In genomic region chr13:51793570-51794273, GRCh38 we compare ENCODE assay signal across 7 cellular contexts. TPM values are rescaled to one million over a fixed set of nuclear protein-coding genes. Genes with fewer than 3 reads are reported as not detected.
A peak's percentile ranks its signal among the peaks of the same experiment; 100 is the strongest.
DNase-seq lines count a peak whose midpoint lies in the region; ATAC-seq and TF ChIP-seq lines count a peak whose summit lies in the region.

No MANE protein-coding gene starts in this region.

- H3K4me3 ChIP-seq in body of pancreas = no peak overlapping the region

- intact Hi-C loops in body of pancreas (cut with DNase I) = loop anchor here (10.0 kb wide), 1 partner anchor 349 kb away; no protein-coding TSS in a partner anchor

- no peak overlapping the region for H3K27ac Mint-ChIP-seq in endothelial cell (ENCODE audit: unreplicated experiment)

- DNase-seq in OCI-M1 (lab: John Stamatoyannopoulos, UW) (peak; percentile 64), body of pancreas (peak; percentile 52 to 68 (median 62)), non-pigmented ciliary epithelial cell (ENCODE audit: low read depth) (peak; percentile 68), midbrain (lab: John Stamatoyannopoulos, UW) (no peak), endothelial cell (ENCODE audit: low spot score) (no peak)

- peaks cover 70% of the 10 kb centered on the region for H3K4me1 ChIP-seq in body of pancreas

- H3K27ac ChIP-seq in body of pancreas = peak overlapping the region in 3 of 4 donors; percentile 8 to 74 (median 33)

- H3K27me3 ChIP-seq in body of pancreas = no peaks in the 10 kb centered on the region

- H3K36me3 ChIP-seq in body of pancreas (replicated peaks in 1 of 2; ENCODE audit: insufficient read depth in 1 of 2, low read depth in 2 of 2) = peaks cover 0 to 2% of the 10 kb centered on the region in 2 donors

- peaks cover 9% of the 10 kb centered on the region for H3K36me3 Mint-ChIP-seq in endothelial cell (ENCODE audit: low read depth, unreplicated experiment)

- H3K9me3 ChIP-seq in body of pancreas = no peaks in the 10 kb centered on the region

- TF ChIP-seq POLR2A in body of pancreas (IDR thresholded peaks at IDR 0.05) = no peak

- peaks cover 17% of the 10 kb centered on the region for H3K4me1 Mint-ChIP-seq in endothelial cell (ENCODE audit: unreplicated experiment)

- WGBS in body of pancreas, 2 donors = 58 to 70% methylated on average over 6 of the region's 6 CpGs

- TF ChIP-seq CTCF in body of pancreas (IDR thresholded peaks at IDR 0.05) (no peak), endothelial cell (IDR thresholded peaks at IDR 0.05; ENCODE audit: unreplicated experiment) (no peak)

- no peaks in the 10 kb centered on the region for H3K9me3 Mint-ChIP-seq in endothelial cell (ENCODE audit: unreplicated experiment)

- no peak overlapping the region for H3K4me3 Mint-ChIP-seq in endothelial cell (ENCODE audit: unreplicated experiment)

- peak; percentile 64 for ATAC-seq in GM18907 (IDR thresholded peaks at IDR 0.05; ENCODE audit: unreplicated experiment)
- peak; percentile 67 for ATAC-seq in HG02870 (IDR thresholded peaks at IDR 0.05; ENCODE audit: unreplicated experiment)
- peak; percentile 42 for ATAC-seq in body of pancreas

- peaks cover 4% of the 10 kb centered on the region for H3K27me3 Mint-ChIP-seq in endothelial cell (ENCODE audit: unreplicated experiment)

RNA-seq across cellular contexts. Expression of gene DHRS12, which starts 10.2 kb away (rescaled TPM):
- total RNA-seq in body of pancreas (10 to 100 TPM in 1 of 2 donors, 1 to 10 TPM in 1; 4.0 to 38.7 TPM), endothelial cell (ENCODE audit: unreplicated experiment) (13.3 TPM)

RNA-seq across cellular contexts. Expression of gene TMEM272, which starts 51.3 kb away (rescaled TPM):
- total RNA-seq in body of pancreas (not detected), endothelial cell (ENCODE audit: unreplicated experiment) (0.15 TPM)

Comparison
In these comparisons a context has a peak if more than half of its experiments do, and no peak if none do; other contexts are left out.
1. DNase-seq: peak in OCI-M1 (single experiment), body of pancreas (4 of 4) and non-pigmented ciliary epithelial cell (single experiment); none in midbrain (single experiment) and endothelial cell (single experiment).
2. Peak in every context shown above with its lines, with median percentiles within 50 percentile points of each other: ATAC-seq.